13 cellular contexts compared by ENCODE assay signal in the genomic region with DNA sequence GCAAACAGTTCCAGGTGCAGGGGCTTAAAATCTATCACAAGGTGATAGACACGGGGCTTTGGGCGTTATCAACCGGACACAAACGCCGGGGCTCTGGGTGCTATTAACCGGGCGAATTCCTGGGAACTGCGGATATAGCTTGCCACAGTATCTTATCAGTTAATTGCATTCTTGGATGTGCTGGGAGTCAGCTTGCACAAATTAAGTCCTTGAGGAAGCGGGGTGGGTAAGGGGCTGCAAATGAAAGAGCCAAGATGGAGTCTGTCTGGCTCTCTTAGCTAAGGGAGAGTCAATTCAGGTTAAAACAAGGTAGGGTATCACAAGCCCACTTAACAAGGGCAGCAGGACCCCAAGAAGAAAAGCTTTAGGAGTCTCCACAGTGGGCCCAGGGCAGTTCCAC. TPM values are rescaled to one million over a fixed set of nuclear protein-coding genes. Genes with fewer than 3 reads are reported as not detected.
DNase-seq lines count a peak whose midpoint lies in the region; ATAC-seq, FAIRE-seq and TF ChIP-seq lines count a peak whose summit lies in the region.
"Not testable (repeated sequence)": the region's sequence is repeated elsewhere in the genome, so short reads cannot be mapped to it uniquely, and the experiment has no call there.
"Had no signal": no experiment of that assay in that cellular context is flagged by ENCODE, and none has a peak within 500 bp of the region (broad histone marks: within the 10 kb centered on the region; RNA-seq: fewer than 3 reads in every experiment).

No MANE protein-coding gene starts in this region.

- peak overlapping the region; percentile 78 for H3K27ac Mint-ChIP-seq in activated CD4-positive, alpha-beta T cell treated with anti-CD3 and anti-CD28 coated beads for 36 hours
- peak overlapping the region; percentile 97 for H3K27ac Mint-ChIP-seq in activated T-cell treated with anti-CD3 and anti-CD28 coated beads, Interleukin-2, amount 50 U/mL, for 72 hours
- peak overlapping the region; percentile 84 for H3K27ac Mint-ChIP-seq in activated naive CD8-positive, alpha-beta T cell treated with anti-CD3 and anti-CD28 coated beads, Interleukin-2, amount 10 ng/mL, durations not matched to agents 7 days and 5 days
- H3K27ac Mint-ChIP-seq in nephron progenitor cell, result peak overlapping the region; percentile 50
- peak overlapping the region; percentile 100 for H3K27ac Mint-ChIP-seq in stimulated activated naive CD8-positive, alpha-beta T cell treated with anti-CD3 and anti-CD28 coated beads, Interleukin-15, Interleukin-2, amounts not matched to agents 100 ng/mL and 50 ng/mL, for 24 hours

- H3K4me1 ChIP-seq in BLaER1, result peaks cover 100% of the 10 kb centered on the region
- H3K4me1 ChIP-seq in kidney (ENCODE audit: control insufficient read depth in 1 of 2, insufficient read depth in 1 of 2, low read depth in 1 of 2, low read length in 2 of 2), result not testable (repeated sequence)

- peak overlapping the region; percentile 93 for H3K4me3 Mint-ChIP-seq in activated CD4-positive, alpha-beta T cell treated with anti-CD3 and anti-CD28 coated beads for 36 hours
- H3K4me3 Mint-ChIP-seq in activated T-cell treated with anti-CD3 and anti-CD28 coated beads, Interleukin-2, amount 50 U/mL, for 72 hours, result peak overlapping the region; percentile 93 to 96
- H3K4me3 Mint-ChIP-seq in activated naive CD8-positive, alpha-beta T cell treated with anti-CD3 and anti-CD28 coated beads, Interleukin-2, amount 10 ng/mL, durations not matched to agents 7 days and 5 days, result peak overlapping the region; percentile 98
- not testable (repeated sequence) for H3K4me3 Mint-ChIP-seq in nephron progenitor cell
- H3K4me3 Mint-ChIP-seq in stimulated activated naive CD8-positive, alpha-beta T cell treated with anti-CD3 and anti-CD28 coated beads, Interleukin-15, Interleukin-2, amounts not matched to agents 100 ng/mL and 50 ng/mL, for 24 hours, result peak overlapping the region; percentile 98

- POLR2A ChIA-PET in activated CD4-positive, alpha-beta T cell treated with anti-CD3 and anti-CD28 coated beads for 36 hours (lab: Charles Lee), result interaction anchor here (1.2 kb wide), 2 partner anchors 29 to 41 kb away, joined by 3 read pairs; no protein-coding TSS in a partner anchor
- POLR2A ChIA-PET in activated naive CD8-positive, alpha-beta T cell treated with anti-CD3 and anti-CD28 coated beads, Interleukin-2, amount 10 ng/mL, durations not matched to agents 7 days and 5 days (lab: Charles Lee), result interaction anchor here (0.8 to 5.0 kb wide), 4 partner anchors 23 to 122 kb away, joined by 3 to 60 read pairs (median 18); partner anchors contain the start of genes ACTR1B and ANKRD36B

- ATAC-seq in activated CD4-positive, alpha-beta T cell treated with anti-CD3 and anti-CD28 coated beads for 36 hours; activated T-cell treated with anti-CD3 and anti-CD28 coated beads, Interleukin-2, amount 50 U/mL, for 72 hours (replicated peaks in 1 of 2); activated naive CD8-positive, alpha-beta T cell treated with anti-CD3 and anti-CD28 coated beads, Interleukin-2, amount 10 ng/mL, durations not matched to agents 7 days and 5 days (ENCODE audit: low read depth): not testable (repeated sequence)

- CTCF ChIA-PET in activated CD4-positive, alpha-beta T cell treated with anti-CD3 and anti-CD28 coated beads for 36 hours (lab: Charles Lee), result interaction anchor here (0.6 to 9.7 kb wide), 11 partner anchors 13 to 845 kb away, joined by 3 to 162 read pairs (median 11); partner anchors contain the start of genes ACTR1B and ANKRD36B

- H3K36me3 Mint-ChIP-seq in activated CD4-positive, alpha-beta T cell treated with anti-CD3 and anti-CD28 coated beads for 36 hours (ENCODE audit: low read depth), result peaks cover 34% of the 10 kb centered on the region
- H3K36me3 Mint-ChIP-seq in activated T-cell treated with anti-CD3 and anti-CD28 coated beads, Interleukin-2, amount 50 U/mL, for 72 hours (ENCODE audit: insufficient read depth in 2 of 2); nephron progenitor cell (ENCODE audit: low read depth): not testable (repeated sequence)
- H3K36me3 Mint-ChIP-seq in activated naive CD8-positive, alpha-beta T cell treated with anti-CD3 and anti-CD28 coated beads, Interleukin-2, amount 10 ng/mL, durations not matched to agents 7 days and 5 days, result peaks cover 27% of the 10 kb centered on the region
- H3K36me3 Mint-ChIP-seq in stimulated activated naive CD8-positive, alpha-beta T cell treated with anti-CD3 and anti-CD28 coated beads, Interleukin-15, Interleukin-2, amounts not matched to agents 100 ng/mL and 50 ng/mL, for 24 hours (ENCODE audit: low read depth), result peaks cover 38% of the 10 kb centered on the region

- not testable (repeated sequence) for FAIRE-seq in kidney (lab: Jason Lieb, UNC)

- H3K9me3 ChIP-seq in BLaER1; kidney (ENCODE audit: control insufficient read depth in 1 of 2, low read length in 2 of 2): not testable (repeated sequence)

- H3K4me2 ChIP-seq in BLaER1, result peak overlapping the region; percentile 98

- H3K4me1 Mint-ChIP-seq in activated CD4-positive, alpha-beta T cell treated with anti-CD3 and anti-CD28 coated beads for 36 hours, result peaks cover 57% of the 10 kb centered on the region
- H3K4me1 Mint-ChIP-seq in activated T-cell treated with anti-CD3 and anti-CD28 coated beads, Interleukin-2, amount 50 U/mL, for 72 hours (ENCODE audit: low read depth), result peaks cover 74% of the 10 kb centered on the region
- H3K4me1 Mint-ChIP-seq in activated naive CD8-positive, alpha-beta T cell treated with anti-CD3 and anti-CD28 coated beads, Interleukin-2, amount 10 ng/mL, durations not matched to agents 7 days and 5 days, result peaks cover 48% of the 10 kb centered on the region
- H3K4me1 Mint-ChIP-seq in nephron progenitor cell, result peaks cover 61% of the 10 kb centered on the region
- H3K4me1 Mint-ChIP-seq in stimulated activated naive CD8-positive, alpha-beta T cell treated with anti-CD3 and anti-CD28 coated beads, Interleukin-15, Interleukin-2, amounts not matched to agents 100 ng/mL and 50 ng/mL, for 24 hours (ENCODE audit: low read depth), result peaks cover 65% of the 10 kb centered on the region

- H4K20me1 ChIP-seq in BLaER1, result not testable (repeated sequence)

- not testable (repeated sequence) for H3K4me3 ChIP-seq in BLaER1; kidney (ENCODE audit: low read length in 2 of 2)
- peak overlapping the region; percentile 99 for H3K4me3 ChIP-seq in Jurkat, Clone E6-1 (ENCODE audit: low read length)

- not testable (repeated sequence) for H3K27me3 ChIP-seq in BLaER1

- not testable (repeated sequence) for DNase-seq in Jurkat, Clone E6-1 (ENCODE audit: low read depth, low spot score); activated CD4-positive, alpha-beta T cell treated with anti-CD3 and anti-CD28 coated beads for 36 hours; activated T-cell treated with anti-CD3 and anti-CD28 coated beads, Interleukin-2, amount 50 U/mL, for 72 hours; activated naive CD8-positive, alpha-beta T cell treated with anti-CD3 and anti-CD28 coated beads, Interleukin-2, amount 10 ng/mL, durations not matched to agents 7 days and 5 days; nephron progenitor cell
- peak; percentile 10 for DNase-seq in kidney

- TF ChIP-seq CTCF in kidney (IDR thresholded peaks at IDR 0.05; ENCODE audit: borderline replicate concordance, extremely low read depth, insufficient read depth); nephron progenitor cell (IDR thresholded peaks at IDR 0.05): not testable (repeated sequence)

- H3K27ac ChIP-seq in BLaER1, result peak overlapping the region; percentile 99
- not testable (repeated sequence) for H3K27ac ChIP-seq in kidney (ENCODE audit: low read depth in 2 of 2, low read length in 2 of 2)

- H3K27me3 Mint-ChIP-seq in activated CD4-positive, alpha-beta T cell treated with anti-CD3 and anti-CD28 coated beads for 36 hours; activated T-cell treated with anti-CD3 and anti-CD28 coated beads, Interleukin-2, amount 50 U/mL, for 72 hours (ENCODE audit: low read depth); activated naive CD8-positive, alpha-beta T cell treated with anti-CD3 and anti-CD28 coated beads, Interleukin-2, amount 10 ng/mL, durations not matched to agents 7 days and 5 days; nephron progenitor cell (ENCODE audit: low read depth, poor library complexity); stimulated activated naive CD8-positive, alpha-beta T cell treated with anti-CD3 and anti-CD28 coated beads, Interleukin-15, Interleukin-2, amounts not matched to agents 100 ng/mL and 50 ng/mL, for 24 hours: not testable (repeated sequence)

- peak overlapping the region; percentile 93 for H3K9ac ChIP-seq in BLaER1
- not testable (repeated sequence) for H3K9ac ChIP-seq in kidney (ENCODE audit: low read length in 2 of 2)

- H3K9me3 Mint-ChIP-seq in activated CD4-positive, alpha-beta T cell treated with anti-CD3 and anti-CD28 coated beads for 36 hours (ENCODE audit: low read depth); activated T-cell treated with anti-CD3 and anti-CD28 coated beads, Interleukin-2, amount 50 U/mL, for 72 hours; activated naive CD8-positive, alpha-beta T cell treated with anti-CD3 and anti-CD28 coated beads, Interleukin-2, amount 10 ng/mL, durations not matched to agents 7 days and 5 days; nephron progenitor cell; stimulated activated naive CD8-positive, alpha-beta T cell treated with anti-CD3 and anti-CD28 coated beads, Interleukin-15, Interleukin-2, amounts not matched to agents 100 ng/mL and 50 ng/mL, for 24 hours: not testable (repeated sequence)

- intact Hi-C loops in activated CD4-positive, alpha-beta T cell treated with anti-CD3 and anti-CD28 coated beads for 36 hours (cut with DNase I, micrococcal nuclease), result loop anchor here (5.0 to 10.0 kb wide), 4 partner anchors 50 to 1623 kb away; partner anchors contain the start of genes ACTR1B (in 1 of the 2), EIF5B (in 1 of the 2), TMEM131 (in 1 of the 2) and TXNDC9 (in 1 of the 2)
- intact Hi-C loops in kidney (cut with DNase I), result not testable (repeated sequence)

- H3K36me3 ChIP-seq in BLaER1; kidney (ENCODE audit: control insufficient read depth in 1 of 2, insufficient read depth in 2 of 2, low read length in 2 of 2): not testable (repeated sequence)

RNA-seq across cellular contexts. Expression of gene ZAP70, which starts 1.2 kb away (rescaled TPM):
- polyA plus RNA-seq in Jurkat, Clone E6-1 (2012; ENCODE audit: insufficient read depth, insufficient read length), result 186 TPM
- total RNA-seq in activated CD4-positive, alpha-beta T cell treated with anti-CD3 and anti-CD28 coated beads for 36 hours, result 100 to 1,000 TPM; 153 to 156 TPM
- 100 to 1,000 TPM; 164 to 190 TPM for total RNA-seq in activated T-cell treated with anti-CD3 and anti-CD28 coated beads, Interleukin-2, amount 50 U/mL, for 72 hours
- 100 to 1,000 TPM; 350 to 367 TPM for total RNA-seq in activated naive CD8-positive, alpha-beta T cell treated with anti-CD3 and anti-CD28 coated beads, Interleukin-2, amount 10 ng/mL, durations not matched to agents 7 days and 5 days
- total RNA-seq in kidney, result 15.0 TPM
- polyA plus RNA-seq in kidney (ENCODE audit: insufficient read depth, low read depth, low replicate concordance), result 0.37 TPM
- total RNA-seq: Calu3, G401, H4, HFFc6, M059J had no signal

RNA-seq across cellular contexts. Expression of gene C2orf92, which starts 42.7 kb away (rescaled TPM):
- polyA plus RNA-seq in Jurkat, Clone E6-1 (2012; ENCODE audit: insufficient read depth, insufficient read length), result 0.86 TPM
- total RNA-seq in activated CD4-positive, alpha-beta T cell treated with anti-CD3 and anti-CD28 coated beads for 36 hours, result 1 to 10 TPM; 7.4 to 8.9 TPM
- 10 to 100 TPM; 15.2 to 18.0 TPM for total RNA-seq in activated T-cell treated with anti-CD3 and anti-CD28 coated beads, Interleukin-2, amount 50 U/mL, for 72 hours
- 1 to 10 TPM; 6.9 to 8.8 TPM for total RNA-seq in activated naive CD8-positive, alpha-beta T cell treated with anti-CD3 and anti-CD28 coated beads, Interleukin-2, amount 10 ng/mL, durations not matched to agents 7 days and 5 days
- 7.3 TPM for total RNA-seq in kidney
- polyA plus RNA-seq in kidney (ENCODE audit: insufficient read depth, low read depth, low replicate concordance), result 3.3 TPM

RNA-seq across cellular contexts. Expression of gene ACTR1B, which starts 48.3 kb away (rescaled TPM):
- polyA plus RNA-seq in Jurkat, Clone E6-1 (2012; ENCODE audit: insufficient read depth, insufficient read length), result 71.1 TPM
- 100 to 1,000 TPM in 1 of 2 experiments, 10 to 100 TPM in 1; 92.0 to 124 TPM for total RNA-seq in activated CD4-positive, alpha-beta T cell treated with anti-CD3 and anti-CD28 coated beads for 36 hours
- 100 to 1,000 TPM; 123 to 129 TPM for total RNA-seq in activated T-cell treated with anti-CD3 and anti-CD28 coated beads, Interleukin-2, amount 50 U/mL, for 72 hours
- total RNA-seq in activated naive CD8-positive, alpha-beta T cell treated with anti-CD3 and anti-CD28 coated beads, Interleukin-2, amount 10 ng/mL, durations not matched to agents 7 days and 5 days, result 10 to 100 TPM; 96.2 to 98.7 TPM
- 76.7 TPM for total RNA-seq in kidney
- polyA plus RNA-seq in kidney (ENCODE audit: insufficient read depth, low read depth, low replicate concordance), result 62.4 TPM

Comparison
In these comparisons a context has a peak if more than half of its experiments do, and no peak if none do; other contexts are left out.
1. H3K27ac Mint-ChIP-seq: peak in every context shown above with its lines; median percentile 100 in stimulated activated naive CD8-positive, alpha-beta T cell treated with anti-CD3 and anti-CD28 coated beads, Interleukin-15, Interleukin-2, amounts not matched to agents 100 ng/mL and 50 ng/mL, for 24 hours; 97 in activated T-cell treated with anti-CD3 and anti-CD28 coated beads, Interleukin-2, amount 50 U/mL, for 72 hours; 84 in activated naive CD8-positive, alpha-beta T cell treated with anti-CD3 and anti-CD28 coated beads, Interleukin-2, amount 10 ng/mL, durations not matched to agents 7 days and 5 days; 78 in activated CD4-positive, alpha-beta T cell treated with anti-CD3 and anti-CD28 coated beads for 36 hours; 50 in nephron progenitor cell.